Comparison of ENCODE assay signal across 1 cellular context in the genomic region with DNA sequence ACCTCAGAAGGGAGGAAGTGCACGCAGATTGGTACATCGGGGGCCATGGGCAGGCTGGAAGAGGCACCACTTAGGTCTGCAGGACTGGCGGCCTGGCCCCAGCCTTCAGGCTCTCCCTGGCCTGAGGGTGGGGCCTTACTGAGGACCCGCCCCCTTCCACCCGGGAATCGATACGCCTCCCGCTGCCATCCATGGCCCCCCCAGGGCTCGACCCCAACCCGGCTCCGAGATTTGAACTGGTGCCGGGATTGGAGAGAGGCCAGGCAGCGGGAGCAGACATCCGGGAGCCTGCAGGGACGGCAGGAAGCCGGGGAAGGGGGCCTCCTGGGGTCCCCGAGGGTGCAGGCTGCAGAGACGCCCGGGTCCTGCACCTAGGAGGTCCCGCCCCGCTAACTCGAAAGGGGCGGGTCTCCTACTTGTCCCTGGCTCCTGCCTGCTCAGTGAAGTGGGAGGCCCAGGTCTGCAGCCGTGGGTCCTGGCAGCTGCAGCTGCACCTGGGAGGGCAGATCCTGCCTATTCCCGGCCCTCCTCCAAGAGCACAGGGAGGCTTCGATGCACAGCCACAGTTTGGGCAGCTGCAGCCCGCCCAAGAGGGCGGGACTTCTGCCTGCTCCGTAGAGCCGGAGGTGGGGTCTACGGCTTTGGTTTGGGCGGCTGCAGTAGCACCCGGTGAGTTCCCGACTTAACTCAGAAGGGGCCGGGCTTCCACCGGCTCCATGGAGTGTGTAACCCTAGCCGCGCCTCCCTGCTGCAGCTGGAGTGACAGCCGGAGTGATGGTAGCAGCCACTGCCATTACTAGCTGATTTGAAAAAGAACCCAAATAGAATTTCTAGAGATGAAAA.
A peak's percentile ranks its signal among the peaks of the same experiment; 100 is the strongest.
TF ChIP-seq lines count a peak whose summit lies in the region.

No MANE protein-coding gene starts in this region.

TF ChIP-seq in HepG2, 621 proteins besides CTCF, POLR2A, EP300 and RAD21 (continued from another document and continues in another):
- TF ChIP-seq TAF1 (CRISPR knock-in tag; IDR thresholded peaks at IDR 0.05): peak; percentile 68; the same call in 1 of the 2 replicates
- TF ChIP-seq, protein P1, sequence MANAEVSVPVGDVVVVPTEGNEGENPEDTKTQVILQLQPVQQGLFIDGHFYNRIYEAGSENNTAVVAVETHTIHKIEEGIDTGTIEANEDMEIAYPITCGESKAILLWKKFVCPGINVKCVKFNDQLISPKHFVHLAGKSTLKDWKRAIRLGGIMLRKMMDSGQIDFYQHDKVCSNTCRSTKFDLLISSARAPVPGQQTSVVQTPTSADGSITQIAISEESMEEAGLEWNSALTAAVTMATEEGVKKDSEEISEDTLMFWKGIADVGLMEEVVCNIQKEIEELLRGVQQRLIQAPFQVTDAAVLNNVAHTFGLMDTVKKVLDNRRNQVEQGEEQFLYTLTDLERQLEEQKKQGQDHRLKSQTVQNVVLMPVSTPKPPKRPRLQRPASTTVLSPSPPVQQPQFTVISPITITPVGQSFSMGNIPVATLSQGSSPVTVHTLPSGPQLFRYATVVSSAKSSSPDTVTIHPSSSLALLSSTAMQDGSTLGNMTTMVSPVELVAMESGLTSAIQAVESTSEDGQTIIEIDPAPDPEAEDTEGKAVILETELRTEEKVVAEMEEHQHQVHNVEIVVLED (CRISPR knock-in tag; IDR thresholded peaks at IDR 0.05; ENCODE audit: borderline replicate concordance): 0 out of 2 replicates have a peak, but pooled peaks have one; percentile 16
- TF ChIP-seq MTF1 (CRISPR knock-in tag; IDR thresholded peaks at IDR 0.05): no peak
- TF ChIP-seq HNRNPLL (IDR thresholded peaks at IDR 0.05; ENCODE audit: low read depth, low read length, poor library complexity, severe bottlenecking): peak; percentile 84
- peak; percentile 40; the same call in 1 of the 2 replicates for TF ChIP-seq ZNF558 (CRISPR knock-in tag; IDR thresholded peaks at IDR 0.05; ENCODE audit: borderline replicate concordance)
- TF ChIP-seq GABPA (IDR thresholded peaks at IDR 0.05; ENCODE audit: low read depth, low read length): peak; percentile 15
- TF ChIP-seq GABPA (CRISPR knock-in tag; IDR thresholded peaks at IDR 0.05; ENCODE audit: low read depth): no peak
- TF ChIP-seq NFKB2 (CRISPR knock-in tag; IDR thresholded peaks at IDR 0.05; ENCODE audit: borderline replicate concordance): peak; percentile 30; the same call in 1 of the 2 replicates
- peak; percentile 35; the same call in 1 of the 2 replicates for TF ChIP-seq KLF6 (CRISPR knock-in tag; IDR thresholded peaks at IDR 0.05)
- TF ChIP-seq SMAD1 (CRISPR knock-in tag; IDR thresholded peaks at IDR 0.05; ENCODE audit: borderline replicate concordance, low read depth): 0 out of 2 replicates have a peak, but pooled peaks have one; percentile 56
- TF ChIP-seq ZNF343 (CRISPR knock-in tag; IDR thresholded peaks at IDR 0.05): peak; percentile 97; the same call in 1 of the 2 replicates
- TF ChIP-seq ZNF556 (CRISPR knock-in tag; IDR thresholded peaks at IDR 0.05; ENCODE audit: borderline replicate concordance): peak; percentile 42; the same call in 1 of the 2 replicates
- TF ChIP-seq CCDC6 (CRISPR knock-in tag; IDR thresholded peaks at IDR 0.05): peak; percentile 43; the same call in 1 of the 2 replicates
- TF ChIP-seq, protein P2, sequence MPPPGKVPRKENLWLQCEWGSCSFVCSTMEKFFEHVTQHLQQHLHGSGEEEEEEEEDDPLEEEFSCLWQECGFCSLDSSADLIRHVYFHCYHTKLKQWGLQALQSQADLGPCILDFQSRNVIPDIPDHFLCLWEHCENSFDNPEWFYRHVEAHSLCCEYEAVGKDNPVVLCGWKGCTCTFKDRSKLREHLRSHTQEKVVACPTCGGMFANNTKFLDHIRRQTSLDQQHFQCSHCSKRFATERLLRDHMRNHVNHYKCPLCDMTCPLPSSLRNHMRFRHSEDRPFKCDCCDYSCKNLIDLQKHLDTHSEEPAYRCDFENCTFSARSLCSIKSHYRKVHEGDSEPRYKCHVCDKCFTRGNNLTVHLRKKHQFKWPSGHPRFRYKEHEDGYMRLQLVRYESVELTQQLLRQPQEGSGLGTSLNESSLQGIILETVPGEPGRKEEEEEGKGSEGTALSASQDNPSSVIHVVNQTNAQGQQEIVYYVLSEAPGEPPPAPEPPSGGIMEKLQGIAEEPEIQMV (CRISPR knock-in tag; IDR thresholded peaks at IDR 0.05; ENCODE audit: low read depth): 0 out of 2 replicates have a peak, but pooled peaks have one; percentile 80
- no peak; the same call in 1 of the 2 replicates for TF ChIP-seq POLR2AphosphoS5 (IDR thresholded peaks at IDR 0.05; ENCODE audit: low read depth, low read length)
- TF ChIP-seq ZNF274 (CRISPR knock-in tag; IDR thresholded peaks at IDR 0.05): peak; percentile 74
- 0 out of 2 replicates have a peak, but pooled peaks have one; percentile 40 for TF ChIP-seq ZZZ3 (CRISPR knock-in tag; IDR thresholded peaks at IDR 0.05; ENCODE audit: borderline replicate concordance)
- no peak for TF ChIP-seq EED (CRISPR knock-in tag; IDR thresholded peaks at IDR 0.05)
- TF ChIP-seq SP4 (CRISPR knock-in tag; IDR thresholded peaks at IDR 0.05): peak; percentile 74
- TF ChIP-seq, protein P3, sequence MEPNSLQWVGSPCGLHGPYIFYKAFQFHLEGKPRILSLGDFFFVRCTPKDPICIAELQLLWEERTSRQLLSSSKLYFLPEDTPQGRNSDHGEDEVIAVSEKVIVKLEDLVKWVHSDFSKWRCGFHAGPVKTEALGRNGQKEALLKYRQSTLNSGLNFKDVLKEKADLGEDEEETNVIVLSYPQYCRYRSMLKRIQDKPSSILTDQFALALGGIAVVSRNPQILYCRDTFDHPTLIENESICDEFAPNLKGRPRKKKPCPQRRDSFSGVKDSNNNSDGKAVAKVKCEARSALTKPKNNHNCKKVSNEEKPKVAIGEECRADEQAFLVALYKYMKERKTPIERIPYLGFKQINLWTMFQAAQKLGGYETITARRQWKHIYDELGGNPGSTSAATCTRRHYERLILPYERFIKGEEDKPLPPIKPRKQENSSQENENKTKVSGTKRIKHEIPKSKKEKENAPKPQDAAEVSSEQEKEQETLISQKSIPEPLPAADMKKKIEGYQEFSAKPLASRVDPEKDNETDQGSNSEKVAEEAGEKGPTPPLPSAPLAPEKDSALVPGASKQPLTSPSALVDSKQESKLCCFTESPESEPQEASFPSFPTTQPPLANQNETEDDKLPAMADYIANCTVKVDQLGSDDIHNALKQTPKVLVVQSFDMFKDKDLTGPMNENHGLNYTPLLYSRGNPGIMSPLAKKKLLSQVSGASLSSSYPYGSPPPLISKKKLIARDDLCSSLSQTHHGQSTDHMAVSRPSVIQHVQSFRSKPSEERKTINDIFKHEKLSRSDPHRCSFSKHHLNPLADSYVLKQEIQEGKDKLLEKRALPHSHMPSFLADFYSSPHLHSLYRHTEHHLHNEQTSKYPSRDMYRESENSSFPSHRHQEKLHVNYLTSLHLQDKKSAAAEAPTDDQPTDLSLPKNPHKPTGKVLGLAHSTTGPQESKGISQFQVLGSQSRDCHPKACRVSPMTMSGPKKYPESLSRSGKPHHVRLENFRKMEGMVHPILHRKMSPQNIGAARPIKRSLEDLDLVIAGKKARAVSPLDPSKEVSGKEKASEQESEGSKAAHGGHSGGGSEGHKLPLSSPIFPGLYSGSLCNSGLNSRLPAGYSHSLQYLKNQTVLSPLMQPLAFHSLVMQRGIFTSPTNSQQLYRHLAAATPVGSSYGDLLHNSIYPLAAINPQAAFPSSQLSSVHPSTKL (CRISPR knock-in tag; IDR thresholded peaks at IDR 0.05): peak; percentile 51
- peak; percentile 95 for TF ChIP-seq ZNF451 (CRISPR knock-in tag; IDR thresholded peaks at IDR 0.05)
- no peak for TF ChIP-seq ATF7 (IDR thresholded peaks at IDR 0.05)
- peak; percentile 70; the same call in 1 of the 2 replicates for TF ChIP-seq ATF7 (CRISPR knock-in tag; IDR thresholded peaks at IDR 0.05)
- TF ChIP-seq ZNF3 (CRISPR knock-in tag; IDR thresholded peaks at IDR 0.05): no peak
- no peak for TF ChIP-seq TRIM24 (CRISPR knock-in tag; IDR thresholded peaks at IDR 0.05)
- no peak for TF ChIP-seq MAFF (IDR thresholded peaks at IDR 0.05; ENCODE audit: low read depth, low read length)
- TF ChIP-seq KLF11 (CRISPR knock-in tag; IDR thresholded peaks at IDR 0.05): 0 out of 2 replicates have a peak, but pooled peaks have one; percentile 33
- TF ChIP-seq, protein P4, sequence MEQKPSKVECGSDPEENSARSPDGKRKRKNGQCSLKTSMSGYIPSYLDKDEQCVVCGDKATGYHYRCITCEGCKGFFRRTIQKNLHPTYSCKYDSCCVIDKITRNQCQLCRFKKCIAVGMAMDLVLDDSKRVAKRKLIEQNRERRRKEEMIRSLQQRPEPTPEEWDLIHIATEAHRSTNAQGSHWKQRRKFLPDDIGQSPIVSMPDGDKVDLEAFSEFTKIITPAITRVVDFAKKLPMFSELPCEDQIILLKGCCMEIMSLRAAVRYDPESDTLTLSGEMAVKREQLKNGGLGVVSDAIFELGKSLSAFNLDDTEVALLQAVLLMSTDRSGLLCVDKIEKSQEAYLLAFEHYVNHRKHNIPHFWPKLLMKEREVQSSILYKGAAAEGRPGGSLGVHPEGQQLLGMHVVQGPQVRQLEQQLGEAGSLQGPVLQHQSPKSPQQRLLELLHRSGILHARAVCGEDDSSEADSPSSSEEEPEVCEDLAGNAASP (CRISPR knock-in tag; IDR thresholded peaks at IDR 0.05; ENCODE audit: borderline replicate concordance): 0 out of 2 replicates have a peak, but pooled peaks have one; percentile 16
- TF ChIP-seq KLF16 (CRISPR knock-in tag; IDR thresholded peaks at IDR 0.05): peak in 1 of 2 experiments; percentile 36; a peak in 2 of 4 replicates
- TF ChIP-seq, protein P5, sequence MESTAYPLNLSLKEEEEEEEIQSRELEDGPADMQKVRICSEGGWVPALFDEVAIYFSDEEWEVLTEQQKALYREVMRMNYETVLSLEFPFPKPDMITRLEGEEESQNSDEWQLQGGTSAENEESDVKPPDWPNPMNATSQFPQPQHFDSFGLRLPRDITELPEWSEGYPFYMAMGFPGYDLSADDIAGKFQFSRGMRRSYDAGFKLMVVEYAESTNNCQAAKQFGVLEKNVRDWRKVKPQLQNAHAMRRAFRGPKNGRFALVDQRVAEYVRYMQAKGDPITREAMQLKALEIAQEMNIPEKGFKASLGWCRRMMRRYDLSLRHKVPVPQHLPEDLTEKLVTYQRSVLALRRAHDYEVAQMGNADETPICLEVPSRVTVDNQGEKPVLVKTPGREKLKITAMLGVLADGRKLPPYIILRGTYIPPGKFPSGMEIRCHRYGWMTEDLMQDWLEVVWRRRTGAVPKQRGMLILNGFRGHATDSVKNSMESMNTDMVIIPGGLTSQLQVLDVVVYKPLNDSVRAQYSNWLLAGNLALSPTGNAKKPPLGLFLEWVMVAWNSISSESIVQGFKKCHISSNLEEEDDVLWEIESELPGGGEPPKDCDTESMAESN (CRISPR knock-in tag; conservative IDR thresholded peaks at IDR 0.05): 0 out of 2 replicates have a peak, but pooled peaks have one; percentile 35
- TF ChIP-seq NFRKB (IDR thresholded peaks at IDR 0.05): no peak
- TF ChIP-seq MIER3 (CRISPR knock-in tag; IDR thresholded peaks at IDR 0.05; ENCODE audit: borderline replicate concordance): peak; percentile 15; the same call in 1 of the 2 replicates
- no peak for TF ChIP-seq SMYD3 (CRISPR knock-in tag; IDR thresholded peaks at IDR 0.05)
- peak; percentile 21; the same call in 1 of the 2 replicates for TF ChIP-seq ZNF263 (CRISPR knock-in tag; IDR thresholded peaks at IDR 0.05)
- 0 out of 2 replicates have a peak, but pooled peaks have one; percentile 12 for TF ChIP-seq SOX5 (CRISPR knock-in tag; IDR thresholded peaks at IDR 0.05; ENCODE audit: borderline replicate concordance)
- TF ChIP-seq ZNF563 (CRISPR knock-in tag; IDR thresholded peaks at IDR 0.05): peak; percentile 75; the same call in 1 of the 2 replicates
- TF ChIP-seq, protein P6, sequence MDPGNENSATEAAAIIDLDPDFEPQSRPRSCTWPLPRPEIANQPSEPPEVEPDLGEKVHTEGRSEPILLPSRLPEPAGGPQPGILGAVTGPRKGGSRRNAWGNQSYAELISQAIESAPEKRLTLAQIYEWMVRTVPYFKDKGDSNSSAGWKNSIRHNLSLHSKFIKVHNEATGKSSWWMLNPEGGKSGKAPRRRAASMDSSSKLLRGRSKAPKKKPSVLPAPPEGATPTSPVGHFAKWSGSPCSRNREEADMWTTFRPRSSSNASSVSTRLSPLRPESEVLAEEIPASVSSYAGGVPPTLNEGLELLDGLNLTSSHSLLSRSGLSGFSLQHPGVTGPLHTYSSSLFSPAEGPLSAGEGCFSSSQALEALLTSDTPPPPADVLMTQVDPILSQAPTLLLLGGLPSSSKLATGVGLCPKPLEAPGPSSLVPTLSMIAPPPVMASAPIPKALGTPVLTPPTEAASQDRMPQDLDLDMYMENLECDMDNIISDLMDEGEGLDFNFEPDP (CRISPR knock-in tag; conservative IDR thresholded peaks at IDR 0.05): no peak
- TF ChIP-seq, protein P7, sequence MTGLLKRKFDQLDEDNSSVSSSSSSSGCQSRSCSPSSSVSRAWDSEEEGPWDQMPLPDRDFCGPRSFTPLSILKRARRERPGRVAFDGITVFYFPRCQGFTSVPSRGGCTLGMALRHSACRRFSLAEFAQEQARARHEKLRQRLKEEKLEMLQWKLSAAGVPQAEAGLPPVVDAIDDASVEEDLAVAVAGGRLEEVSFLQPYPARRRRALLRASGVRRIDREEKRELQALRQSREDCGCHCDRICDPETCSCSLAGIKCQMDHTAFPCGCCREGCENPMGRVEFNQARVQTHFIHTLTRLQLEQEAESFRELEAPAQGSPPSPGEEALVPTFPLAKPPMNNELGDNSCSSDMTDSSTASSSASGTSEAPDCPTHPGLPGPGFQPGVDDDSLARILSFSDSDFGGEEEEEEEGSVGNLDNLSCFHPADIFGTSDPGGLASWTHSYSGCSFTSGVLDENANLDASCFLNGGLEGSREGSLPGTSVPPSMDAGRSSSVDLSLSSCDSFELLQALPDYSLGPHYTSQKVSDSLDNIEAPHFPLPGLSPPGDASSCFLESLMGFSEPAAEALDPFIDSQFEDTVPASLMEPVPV (CRISPR knock-in tag; IDR thresholded peaks at IDR 0.05): no peak; the same call in 1 of the 2 replicates
- 0 out of 2 replicates have a peak, but pooled peaks have one; percentile 11 for TF ChIP-seq ZSCAN25 (CRISPR knock-in tag; IDR thresholded peaks at IDR 0.05)
- TF ChIP-seq, protein P8, sequence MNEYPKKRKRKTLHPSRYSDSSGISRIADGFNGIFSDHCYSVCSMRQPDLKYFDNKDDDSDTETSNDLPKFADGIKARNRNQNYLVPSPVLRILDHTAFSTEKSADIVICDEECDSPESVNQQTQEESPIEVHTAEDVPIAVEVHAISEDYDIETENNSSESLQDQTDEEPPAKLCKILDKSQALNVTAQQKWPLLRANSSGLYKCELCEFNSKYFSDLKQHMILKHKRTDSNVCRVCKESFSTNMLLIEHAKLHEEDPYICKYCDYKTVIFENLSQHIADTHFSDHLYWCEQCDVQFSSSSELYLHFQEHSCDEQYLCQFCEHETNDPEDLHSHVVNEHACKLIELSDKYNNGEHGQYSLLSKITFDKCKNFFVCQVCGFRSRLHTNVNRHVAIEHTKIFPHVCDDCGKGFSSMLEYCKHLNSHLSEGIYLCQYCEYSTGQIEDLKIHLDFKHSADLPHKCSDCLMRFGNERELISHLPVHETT (CRISPR knock-in tag; conservative IDR thresholded peaks at IDR 0.05): 0 out of 2 replicates have a peak, but pooled peaks have one; percentile 61
- TF ChIP-seq, protein P9, sequence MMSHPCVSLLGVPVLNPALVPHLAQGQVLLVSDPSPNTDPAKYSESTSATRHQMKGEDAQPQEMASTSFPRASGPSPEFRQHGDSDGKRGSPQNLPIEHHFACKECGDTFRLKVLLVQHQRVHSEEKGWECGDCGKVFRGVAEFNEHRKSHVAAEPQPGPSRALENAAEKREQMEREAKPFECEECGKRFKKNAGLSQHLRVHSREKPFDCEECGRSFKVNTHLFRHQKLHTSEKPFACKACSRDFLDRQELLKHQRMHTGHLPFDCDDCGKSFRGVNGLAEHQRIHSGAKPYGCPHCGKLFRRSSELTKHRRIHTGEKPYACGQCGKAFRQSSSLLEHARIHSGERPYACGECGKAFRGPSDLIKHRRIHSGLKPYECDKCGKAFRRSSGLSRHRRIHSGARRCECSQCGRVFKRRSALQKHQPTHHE (CRISPR knock-in tag; IDR thresholded peaks at IDR 0.05; ENCODE audit: borderline replicate concordance): no peak
- 0 out of 4 replicates have a peak, but pooled peaks of 1 of the 2 experiments have one; percentile 11 for TF ChIP-seq NR2F1 (CRISPR knock-in tag; IDR thresholded peaks at IDR 0.05)
- TF ChIP-seq SALL2 (CRISPR knock-in tag; IDR thresholded peaks at IDR 0.05): peak; percentile 88
